1 cellular context compared by ENCODE assay signal in the genomic region with DNA sequence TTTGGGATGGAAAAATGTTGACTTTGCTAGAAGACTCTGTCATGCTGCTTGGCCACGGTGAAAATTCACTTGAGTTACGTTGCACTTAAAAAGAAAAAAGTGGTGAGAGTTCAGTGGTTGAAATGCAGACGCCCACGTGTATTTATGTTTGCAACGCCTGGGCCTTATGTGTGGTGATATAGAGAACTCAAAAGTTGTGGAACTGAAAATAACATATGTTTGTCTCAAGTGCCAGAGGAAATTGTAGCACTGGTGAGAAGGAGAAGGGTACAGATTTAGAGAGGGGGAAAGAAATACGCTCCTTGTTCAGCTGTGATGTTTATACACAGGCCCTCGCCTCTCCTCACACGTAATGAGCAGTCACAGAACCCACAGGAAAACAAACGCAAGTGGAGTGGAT.
A peak's percentile ranks its signal among the peaks of the same experiment; 100 is the strongest.
TF ChIP-seq lines count a peak whose summit lies in the region.

No MANE protein-coding gene starts in this region.

TF ChIP-seq in GM12878, 131 proteins besides CTCF, POLR2A, EP300 and RAD21 (continued from another document):
- peak in 1 of 2 experiments; percentile 67; a peak in 2 of 4 replicates for TF ChIP-seq BHLHE40 (IDR thresholded peaks at IDR 0.05; ENCODE audit: borderline replicate concordance in 1 of 2, low read depth in 2 of 2, low read length in 1 of 2)
- no peak for TF ChIP-seq PAX8 (IDR thresholded peaks at IDR 0.05)
- TF ChIP-seq MTA2 (IDR thresholded peaks at IDR 0.05; ENCODE audit: low read depth): peak; percentile 74; the same call in 1 of the 2 replicates
- peak; percentile 59; the same call in 1 of the 2 replicates for TF ChIP-seq CHD2 (IDR thresholded peaks at IDR 0.05; ENCODE audit: borderline replicate concordance, low read depth, low read length)
- no peak for TF ChIP-seq JUNB (IDR thresholded peaks at IDR 0.05)
- TF ChIP-seq, protein P1, sequence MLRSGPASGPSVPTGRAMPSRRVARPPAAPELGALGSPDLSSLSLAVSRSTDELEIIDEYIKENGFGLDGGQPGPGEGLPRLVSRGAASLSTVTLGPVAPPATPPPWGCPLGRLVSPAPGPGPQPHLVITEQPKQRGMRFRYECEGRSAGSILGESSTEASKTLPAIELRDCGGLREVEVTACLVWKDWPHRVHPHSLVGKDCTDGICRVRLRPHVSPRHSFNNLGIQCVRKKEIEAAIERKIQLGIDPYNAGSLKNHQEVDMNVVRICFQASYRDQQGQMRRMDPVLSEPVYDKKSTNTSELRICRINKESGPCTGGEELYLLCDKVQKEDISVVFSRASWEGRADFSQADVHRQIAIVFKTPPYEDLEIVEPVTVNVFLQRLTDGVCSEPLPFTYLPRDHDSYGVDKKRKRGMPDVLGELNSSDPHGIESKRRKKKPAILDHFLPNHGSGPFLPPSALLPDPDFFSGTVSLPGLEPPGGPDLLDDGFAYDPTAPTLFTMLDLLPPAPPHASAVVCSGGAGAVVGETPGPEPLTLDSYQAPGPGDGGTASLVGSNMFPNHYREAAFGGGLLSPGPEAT (IDR thresholded peaks at IDR 0.05; ENCODE audit: low read depth): peak; percentile 55; the same call in 1 of the 2 replicates
- 0 out of 2 replicates have a peak, but pooled peaks have one; percentile 40 for TF ChIP-seq MXI1 (IDR thresholded peaks at IDR 0.05; ENCODE audit: low read depth, low read length)
- TF ChIP-seq, protein P2, sequence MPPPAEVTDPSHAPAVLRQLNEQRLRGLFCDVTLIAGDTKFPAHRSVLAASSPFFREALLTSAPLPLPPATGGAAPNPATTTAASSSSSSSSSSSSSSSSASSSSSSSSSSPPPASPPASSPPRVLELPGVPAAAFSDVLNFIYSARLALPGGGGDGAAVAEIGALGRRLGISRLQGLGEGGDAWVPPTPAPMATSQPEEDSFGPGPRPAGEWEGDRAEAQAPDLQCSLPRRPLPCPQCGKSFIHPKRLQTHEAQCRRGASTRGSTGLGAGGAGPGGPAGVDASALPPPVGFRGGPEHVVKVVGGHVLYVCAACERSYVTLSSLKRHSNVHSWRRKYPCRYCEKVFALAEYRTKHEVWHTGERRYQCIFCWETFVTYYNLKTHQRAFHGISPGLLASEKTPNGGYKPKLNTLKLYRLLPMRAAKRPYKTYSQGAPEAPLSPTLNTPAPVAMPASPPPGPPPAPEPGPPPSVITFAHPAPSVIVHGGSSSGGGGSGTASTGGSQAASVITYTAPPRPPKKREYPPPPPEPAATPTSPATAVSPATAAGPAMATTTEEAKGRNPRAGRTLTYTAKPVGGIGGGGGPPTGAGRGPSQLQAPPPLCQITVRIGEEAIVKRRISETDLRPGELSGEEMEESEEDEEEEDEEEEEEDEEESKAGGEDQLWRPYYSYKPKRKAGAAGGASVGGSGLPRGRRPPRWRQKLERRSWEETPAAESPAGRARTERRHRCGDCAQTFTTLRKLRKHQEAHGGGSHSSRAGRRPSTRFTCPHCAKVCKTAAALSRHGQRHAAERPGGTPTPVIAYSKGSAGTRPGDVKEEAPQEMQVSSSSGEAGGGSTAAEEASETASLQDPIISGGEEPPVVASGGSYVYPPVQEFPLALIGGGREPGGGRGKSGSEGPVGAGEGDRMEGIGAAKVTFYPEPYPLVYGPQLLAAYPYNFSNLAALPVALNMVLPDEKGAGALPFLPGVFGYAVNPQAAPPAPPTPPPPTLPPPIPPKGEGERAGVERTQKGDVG (CRISPR knock-in tag; IDR thresholded peaks at IDR 0.05): no peak
- peak; percentile 80 for TF ChIP-seq RUNX3 (IDR thresholded peaks at IDR 0.05; ENCODE audit: low read length)
- TF ChIP-seq ATF7 (IDR thresholded peaks at IDR 0.05; ENCODE audit: low read depth): peak; percentile 71
- peak; percentile 70 to 76; a peak in 2 of 4 replicates for TF ChIP-seq IKZF2 (IDR thresholded peaks at IDR 0.05)
- TF ChIP-seq RAD51 (IDR thresholded peaks at IDR 0.05): peak; percentile 47; the same call in 1 of the 2 replicates
- TF ChIP-seq, protein P3, sequence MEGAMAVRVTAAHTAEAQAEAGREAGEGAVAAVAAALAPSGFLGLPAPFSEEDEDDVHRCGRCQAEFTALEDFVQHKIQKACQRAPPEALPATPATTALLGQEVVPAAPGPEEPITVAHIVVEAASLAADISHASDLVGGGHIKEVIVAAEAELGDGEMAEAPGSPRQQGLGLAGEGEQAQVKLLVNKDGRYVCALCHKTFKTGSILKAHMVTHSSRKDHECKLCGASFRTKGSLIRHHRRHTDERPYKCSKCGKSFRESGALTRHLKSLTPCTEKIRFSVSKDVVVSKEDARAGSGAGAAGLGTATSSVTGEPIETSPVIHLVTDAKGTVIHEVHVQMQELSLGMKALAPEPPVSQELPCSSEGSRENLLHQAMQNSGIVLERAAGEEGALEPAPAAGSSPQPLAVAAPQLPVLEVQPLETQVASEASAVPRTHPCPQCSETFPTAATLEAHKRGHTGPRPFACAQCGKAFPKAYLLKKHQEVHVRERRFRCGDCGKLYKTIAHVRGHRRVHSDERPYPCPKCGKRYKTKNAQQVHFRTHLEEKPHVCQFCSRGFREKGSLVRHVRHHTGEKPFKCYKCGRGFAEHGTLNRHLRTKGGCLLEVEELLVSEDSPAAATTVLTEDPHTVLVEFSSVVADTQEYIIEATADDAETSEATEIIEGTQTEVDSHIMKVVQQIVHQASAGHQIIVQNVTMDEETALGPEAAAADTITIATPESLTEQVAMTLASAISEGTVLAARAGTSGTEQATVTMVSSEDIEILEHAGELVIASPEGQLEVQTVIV (IDR thresholded peaks at IDR 0.05; ENCODE audit: borderline replicate concordance, partially characterized antibody): no peak
- peak in 1 of 2 experiments; percentile 68; a peak in 1 of 3 replicates for TF ChIP-seq EGR1 (IDR thresholded peaks at IDR 0.05; ENCODE audit: borderline replicate concordance in 1 of 2, low read depth in 2 of 2, low read length in 2 of 2)
- peak; percentile 68 for TF ChIP-seq MEF2B (IDR thresholded peaks at IDR 0.05; ENCODE audit: partially characterized antibody, poor library complexity, severe bottlenecking)
- peak; percentile 55; the same call in 1 of the 2 replicates for TF ChIP-seq SPI1 (IDR thresholded peaks at IDR 0.05; ENCODE audit: borderline replicate concordance, insufficient read depth, low read depth, low read length)
- TF ChIP-seq IKZF1 (conservative IDR thresholded peaks at IDR 0.05): peak; percentile 60; the same call in 1 of the 2 replicates
- TF ChIP-seq SMARCA5 (IDR thresholded peaks at IDR 0.05): 0 out of 2 replicates have a peak, but pooled peaks have one; percentile 21
- TF ChIP-seq PML (IDR thresholded peaks at IDR 0.05; ENCODE audit: low read length): no peak
- TF ChIP-seq HCFC1 (IDR thresholded peaks at IDR 0.05; ENCODE audit: low read length): no peak
- TF ChIP-seq SMC3 (IDR thresholded peaks at IDR 0.05; ENCODE audit: borderline replicate concordance, low read length): no peak
- peak; percentile 38; the same call in 1 of the 2 replicates for TF ChIP-seq CREM (IDR thresholded peaks at IDR 0.05; ENCODE audit: low read depth)
- TF ChIP-seq, protein P4, sequence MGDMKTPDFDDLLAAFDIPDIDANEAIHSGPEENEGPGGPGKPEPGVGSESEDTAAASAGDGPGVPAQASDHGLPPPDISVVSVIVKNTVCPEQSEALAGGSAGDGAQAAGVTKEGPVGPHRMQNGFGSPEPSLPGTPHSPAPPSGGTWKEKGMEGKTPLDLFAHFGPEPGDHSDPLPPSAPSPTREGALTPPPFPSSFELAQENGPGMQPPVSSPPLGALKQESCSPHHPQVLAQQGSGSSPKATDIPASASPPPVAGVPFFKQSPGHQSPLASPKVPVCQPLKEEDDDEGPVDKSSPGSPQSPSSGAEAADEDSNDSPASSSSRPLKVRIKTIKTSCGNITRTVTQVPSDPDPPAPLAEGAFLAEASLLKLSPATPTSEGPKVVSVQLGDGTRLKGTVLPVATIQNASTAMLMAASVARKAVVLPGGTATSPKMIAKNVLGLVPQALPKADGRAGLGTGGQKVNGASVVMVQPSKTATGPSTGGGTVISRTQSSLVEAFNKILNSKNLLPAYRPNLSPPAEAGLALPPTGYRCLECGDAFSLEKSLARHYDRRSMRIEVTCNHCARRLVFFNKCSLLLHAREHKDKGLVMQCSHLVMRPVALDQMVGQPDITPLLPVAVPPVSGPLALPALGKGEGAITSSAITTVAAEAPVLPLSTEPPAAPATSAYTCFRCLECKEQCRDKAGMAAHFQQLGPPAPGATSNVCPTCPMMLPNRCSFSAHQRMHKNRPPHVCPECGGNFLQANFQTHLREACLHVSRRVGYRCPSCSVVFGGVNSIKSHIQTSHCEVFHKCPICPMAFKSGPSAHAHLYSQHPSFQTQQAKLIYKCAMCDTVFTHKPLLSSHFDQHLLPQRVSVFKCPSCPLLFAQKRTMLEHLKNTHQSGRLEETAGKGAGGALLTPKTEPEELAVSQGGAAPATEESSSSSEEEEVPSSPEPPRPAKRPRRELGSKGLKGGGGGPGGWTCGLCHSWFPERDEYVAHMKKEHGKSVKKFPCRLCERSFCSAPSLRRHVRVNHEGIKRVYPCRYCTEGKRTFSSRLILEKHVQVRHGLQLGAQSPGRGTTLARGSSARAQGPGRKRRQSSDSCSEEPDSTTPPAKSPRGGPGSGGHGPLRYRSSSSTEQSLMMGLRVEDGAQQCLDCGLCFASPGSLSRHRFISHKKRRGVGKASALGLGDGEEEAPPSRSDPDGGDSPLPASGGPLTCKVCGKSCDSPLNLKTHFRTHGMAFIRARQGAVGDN (IDR thresholded peaks at IDR 0.05): peak; percentile 89
- TF ChIP-seq, protein P5, sequence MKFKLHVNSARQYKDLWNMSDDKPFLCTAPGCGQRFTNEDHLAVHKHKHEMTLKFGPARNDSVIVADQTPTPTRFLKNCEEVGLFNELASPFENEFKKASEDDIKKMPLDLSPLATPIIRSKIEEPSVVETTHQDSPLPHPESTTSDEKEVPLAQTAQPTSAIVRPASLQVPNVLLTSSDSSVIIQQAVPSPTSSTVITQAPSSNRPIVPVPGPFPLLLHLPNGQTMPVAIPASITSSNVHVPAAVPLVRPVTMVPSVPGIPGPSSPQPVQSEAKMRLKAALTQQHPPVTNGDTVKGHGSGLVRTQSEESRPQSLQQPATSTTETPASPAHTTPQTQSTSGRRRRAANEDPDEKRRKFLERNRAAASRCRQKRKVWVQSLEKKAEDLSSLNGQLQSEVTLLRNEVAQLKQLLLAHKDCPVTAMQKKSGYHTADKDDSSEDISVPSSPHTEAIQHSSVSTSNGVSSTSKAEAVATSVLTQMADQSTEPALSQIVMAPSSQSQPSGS (IDR thresholded peaks at IDR 0.05; ENCODE audit: low read length): peak; percentile 58; the same call in 1 of the 2 replicates
- TF ChIP-seq POU2F2 (IDR thresholded peaks at IDR 0.05; ENCODE audit: borderline replicate concordance, low read depth, low read length): 0 out of 3 replicates have a peak, but pooled peaks have one; percentile 34
